In the genomic region with DNA sequence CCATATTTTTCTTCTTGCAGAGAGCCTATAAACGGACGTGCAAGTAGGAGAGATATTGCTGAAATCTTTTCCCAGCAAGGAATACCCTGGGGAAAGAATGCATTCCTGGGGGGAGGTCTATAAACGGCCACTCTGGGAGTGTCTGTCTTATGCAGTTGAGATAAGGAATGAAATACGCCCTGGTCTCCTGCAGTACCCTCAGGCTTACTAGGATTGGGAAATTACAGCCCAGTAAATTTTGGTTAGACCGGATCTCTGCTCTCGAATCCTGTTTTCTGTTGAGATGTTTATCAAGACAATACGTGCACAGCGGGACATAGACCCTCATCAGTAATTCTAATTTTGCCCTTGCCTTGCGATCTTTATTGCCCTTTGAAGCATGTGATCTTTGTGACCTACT, we compare ENCODE assay signal across 1 cellular context.
TF ChIP-seq lines count a peak whose summit lies in the region.

No MANE protein-coding gene starts in this region.

TF ChIP-seq in HEK293, 187 proteins besides CTCF, POLR2A, EP300 and RAD21:
- TF ChIP-seq ZNF280D (tag by site-specific recombination; IDR thresholded peaks at IDR 0.05) (0 out of 2 replicates have a peak, but pooled peaks have one; percentile 19), TRIM28 (IDR thresholded peaks at IDR 0.05; ENCODE audit: borderline replicate concordance, low read length) (peak; percentile 86; the same call in 1 of the 2 replicates), ZNF530 (tag by site-specific recombination; IDR thresholded peaks at IDR 0.05; ENCODE audit: low read depth) (0 out of 2 replicates have a peak, but pooled peaks have one; percentile 40), SETDB1 (IDR thresholded peaks at IDR 0.05; ENCODE audit: insufficient read length, low read length) (peak; percentile 79)
